23 cellular contexts compared by ENCODE assay signal in genomic region chr14:94923771-94924170, GRCh38.
"Had no signal": no experiment of that assay in that cellular context is flagged by ENCODE, and none has a peak within 500 bp of the region (broad histone marks: within the 10 kb centered on the region; RNA-seq: fewer than 3 reads in every experiment).

No MANE protein-coding gene starts in this region.

- H3K27ac ChIP-seq: esophagus muscularis mucosa, foreskin keratinocyte, gastroesophageal sphincter, heart right ventricle, neural progenitor cell, parathyroid adenoma, prostate gland, right atrium auricular region, sigmoid colon, spleen, testis, tibial artery had no signal

- ATAC-seq: foreskin keratinocyte; gastroesophageal sphincter; heart right ventricle; naive thymus-derived CD4-positive, alpha-beta T cell; stimulated activated memory B cell treated with anti-CD40 and anti-IgM and Interleukin-4, amounts not matched to agents 10 μg/mL and 1 μg/mL and 100 μg/mL, for 72 hours; stimulated activated naive CD8-positive, alpha-beta T cell treated with anti-CD3 and anti-CD28 coated beads, Interleukin-15, Interleukin-2, amounts not matched to agents 100 U/mL and 50 U/mL, for 24 hours had no signal

- H3K4me3 ChIP-seq: esophagus muscularis mucosa, gastroesophageal sphincter, heart right ventricle, lung, neural progenitor cell, prostate gland, right atrium auricular region, sigmoid colon, spleen, testis, tibial artery had no signal

- DNase-seq: cerebellar nuclear complex; effector CD8-positive, alpha-beta T cell; foreskin keratinocyte; glutamatergic neuron; heart right ventricle; hypothalamus; immature natural killer cell; naive thymus-derived CD4-positive, alpha-beta T cell; sigmoid colon; stimulated activated CD4-positive, alpha-beta T cell treated with anti-CD3 and anti-CD28 coated beads, Interleukin-4, amount 100 ng/mL, for 4 hours; stimulated activated naive CD8-positive, alpha-beta T cell treated with anti-CD3 and anti-CD28 coated beads, Interleukin-15, Interleukin-2, amounts not matched to agents 100 U/mL and 50 U/mL, for 24 hours; substantia nigra; testis; tibial artery had no signal
